Comparison of ENCODE assay signal across 32 cellular contexts in genomic region chr7:33732462-33732861, GRCh38.
"Had no signal": no experiment of that assay in that cellular context is flagged by ENCODE, and none has a peak within 500 bp of the region (broad histone marks: within the 10 kb centered on the region; RNA-seq: fewer than 3 reads in every experiment).

No MANE protein-coding gene starts in this region.

- FAIRE-seq: astrocyte, bronchial epithelial cell, colon had no signal

- DNase-seq: activated CD4-positive, alpha-beta memory T cell treated with anti-CD3 and anti-CD28 coated beads, Interleukin-2, amount 10 ng/mL, durations not matched to agents 7 days and 5 days; activated CD4-positive, alpha-beta T cell treated with anti-CD3 and anti-CD28 coated beads for 1 hour; activated CD4-positive, alpha-beta T cell treated with anti-CD3 and anti-CD28 coated beads for 4 hours; activated CD4-positive, alpha-beta T cell treated with anti-CD3 and anti-CD28 coated beads, Interleukin-2, amount 10 ng/mL, durations not matched to agents 7 days and 5 days; activated CD4-positive, alpha-beta T cell treated with anti-CD3 and anti-CD28 coated beads, Interleukin-2, amount 50 U/mL, for 4 hours; activated CD8-positive, alpha-beta memory T cell treated with anti-CD3 and anti-CD28 coated beads, Interleukin-2, amount 50 U/mL, for 48 hours; activated gamma-delta T cell; activated naive CD4-positive, alpha-beta T cell; activated naive CD4-positive, alpha-beta T cell treated with anti-CD3 and anti-CD28 coated beads, Interleukin-2, amount 10 ng/mL, durations not matched to agents 7 days and 5 days; activated T-cell treated with anti-CD3 and anti-CD28 coated beads for 4 hours; activated T-cell treated with anti-CD3 and anti-CD28 coated beads, Interleukin-2, amount 50 U/mL, for 24 hours; activated T-cell treated with anti-CD3 and anti-CD28 coated beads, Interleukin-2, amount 50 U/mL, for 72 hours; amniotic stem cell; anterior cingulate cortex; brain microvascular endothelial cell; caudate nucleus; cortex of kidney; dermis blood vessel endothelial cell; effector CD4-positive, alpha-beta T cell; effector memory CD8-positive, alpha-beta T cell; erythroblast; foreskin keratinocyte; gastrocnemius medialis; glutamatergic neuron; T-helper 2 cell had no signal

- H3K4me3 ChIP-seq: esophagus muscularis mucosa, gastrocnemius medialis had no signal

- H3K36me3 ChIP-seq: brain microvascular endothelial cell, esophagus muscularis mucosa, gastrocnemius medialis had no signal

- ATAC-seq: activated naive CD4-positive, alpha-beta T cell treated with anti-CD3 and anti-CD28 coated beads, Interleukin-2, amount 50 U/mL, for 72 hours; activated T-cell treated with anti-CD3 and anti-CD28 coated beads, Interleukin-2, amount 50 U/mL, for 72 hours; effector memory CD8-positive, alpha-beta T cell; foreskin keratinocyte; gastrocnemius medialis; WTC11 had no signal

- H3K4me1 ChIP-seq: esophagus muscularis mucosa, foreskin keratinocyte, gastrocnemius medialis had no signal

- H3K9me3 Mint-ChIP-seq: activated CD4-positive, alpha-beta memory T cell treated with anti-CD3 and anti-CD28 coated beads, Interleukin-2, amount 10 ng/mL, durations not matched to agents 7 days and 5 days; activated CD4-positive, alpha-beta T cell treated with anti-CD3 and anti-CD28 coated beads, Interleukin-2, amount 10 ng/mL, durations not matched to agents 7 days and 5 days; activated naive CD4-positive, alpha-beta T cell treated with anti-CD3 and anti-CD28 coated beads, Interleukin-2, amount 10 ng/mL, durations not matched to agents 7 days and 5 days; activated naive CD4-positive, alpha-beta T cell treated with anti-CD3 and anti-CD28 coated beads, Interleukin-2, amount 50 U/mL, for 72 hours; activated T-cell treated with anti-CD3 and anti-CD28 coated beads, Interleukin-2, amount 50 U/mL, for 24 hours had no signal

- H3K9me3 ChIP-seq: esophagus muscularis mucosa, gastrocnemius medialis had no signal

- H3K27ac ChIP-seq: brain microvascular endothelial cell, esophagus muscularis mucosa, foreskin keratinocyte, gastrocnemius medialis, VCaP had no signal

- H3K4me1 Mint-ChIP-seq: activated CD4-positive, alpha-beta memory T cell treated with anti-CD3 and anti-CD28 coated beads, Interleukin-2, amount 10 ng/mL, durations not matched to agents 7 days and 5 days; activated CD4-positive, alpha-beta T cell treated with anti-CD3 and anti-CD28 coated beads, Interleukin-2, amount 10 ng/mL, durations not matched to agents 7 days and 5 days; activated naive CD4-positive, alpha-beta T cell treated with anti-CD3 and anti-CD28 coated beads, Interleukin-2, amount 10 ng/mL, durations not matched to agents 7 days and 5 days had no signal

- H3K27me3 ChIP-seq: brain microvascular endothelial cell, esophagus muscularis mucosa, foreskin keratinocyte, gastrocnemius medialis had no signal

- H3K36me3 Mint-ChIP-seq: activated naive CD4-positive, alpha-beta T cell treated with anti-CD3 and anti-CD28 coated beads, Interleukin-2, amount 10 ng/mL, durations not matched to agents 7 days and 5 days had no signal

- H3K4me3 Mint-ChIP-seq: activated CD4-positive, alpha-beta memory T cell treated with anti-CD3 and anti-CD28 coated beads, Interleukin-2, amount 10 ng/mL, durations not matched to agents 7 days and 5 days; activated CD4-positive, alpha-beta T cell treated with anti-CD3 and anti-CD28 coated beads, Interleukin-2, amount 10 ng/mL, durations not matched to agents 7 days and 5 days; activated naive CD4-positive, alpha-beta T cell treated with anti-CD3 and anti-CD28 coated beads, Interleukin-2, amount 10 ng/mL, durations not matched to agents 7 days and 5 days; activated T-cell treated with anti-CD3 and anti-CD28 coated beads, Interleukin-2, amount 50 U/mL, for 24 hours; activated T-cell treated with anti-CD3 and anti-CD28 coated beads, Interleukin-2, amount 50 U/mL, for 72 hours; effector memory CD8-positive, alpha-beta T cell; WTC11 had no signal

- H3K27me3 Mint-ChIP-seq: activated CD4-positive, alpha-beta memory T cell treated with anti-CD3 and anti-CD28 coated beads, Interleukin-2, amount 10 ng/mL, durations not matched to agents 7 days and 5 days; activated CD4-positive, alpha-beta T cell treated with anti-CD3 and anti-CD28 coated beads, Interleukin-2, amount 10 ng/mL, durations not matched to agents 7 days and 5 days; activated naive CD4-positive, alpha-beta T cell treated with anti-CD3 and anti-CD28 coated beads, Interleukin-2, amount 10 ng/mL, durations not matched to agents 7 days and 5 days; activated T-cell treated with anti-CD3 and anti-CD28 coated beads, Interleukin-2, amount 50 U/mL, for 24 hours; effector memory CD8-positive, alpha-beta T cell had no signal

- H3K27ac Mint-ChIP-seq: activated CD4-positive, alpha-beta memory T cell treated with anti-CD3 and anti-CD28 coated beads, Interleukin-2, amount 10 ng/mL, durations not matched to agents 7 days and 5 days; activated CD4-positive, alpha-beta T cell treated with anti-CD3 and anti-CD28 coated beads, Interleukin-2, amount 10 ng/mL, durations not matched to agents 7 days and 5 days; activated naive CD4-positive, alpha-beta T cell treated with anti-CD3 and anti-CD28 coated beads, Interleukin-2, amount 10 ng/mL, durations not matched to agents 7 days and 5 days; activated T-cell treated with anti-CD3 and anti-CD28 coated beads, Interleukin-2, amount 50 U/mL, for 24 hours; activated T-cell treated with anti-CD3 and anti-CD28 coated beads, Interleukin-2, amount 50 U/mL, for 72 hours; effector memory CD8-positive, alpha-beta T cell; WTC11 had no signal
